In the genomic region with DNA sequence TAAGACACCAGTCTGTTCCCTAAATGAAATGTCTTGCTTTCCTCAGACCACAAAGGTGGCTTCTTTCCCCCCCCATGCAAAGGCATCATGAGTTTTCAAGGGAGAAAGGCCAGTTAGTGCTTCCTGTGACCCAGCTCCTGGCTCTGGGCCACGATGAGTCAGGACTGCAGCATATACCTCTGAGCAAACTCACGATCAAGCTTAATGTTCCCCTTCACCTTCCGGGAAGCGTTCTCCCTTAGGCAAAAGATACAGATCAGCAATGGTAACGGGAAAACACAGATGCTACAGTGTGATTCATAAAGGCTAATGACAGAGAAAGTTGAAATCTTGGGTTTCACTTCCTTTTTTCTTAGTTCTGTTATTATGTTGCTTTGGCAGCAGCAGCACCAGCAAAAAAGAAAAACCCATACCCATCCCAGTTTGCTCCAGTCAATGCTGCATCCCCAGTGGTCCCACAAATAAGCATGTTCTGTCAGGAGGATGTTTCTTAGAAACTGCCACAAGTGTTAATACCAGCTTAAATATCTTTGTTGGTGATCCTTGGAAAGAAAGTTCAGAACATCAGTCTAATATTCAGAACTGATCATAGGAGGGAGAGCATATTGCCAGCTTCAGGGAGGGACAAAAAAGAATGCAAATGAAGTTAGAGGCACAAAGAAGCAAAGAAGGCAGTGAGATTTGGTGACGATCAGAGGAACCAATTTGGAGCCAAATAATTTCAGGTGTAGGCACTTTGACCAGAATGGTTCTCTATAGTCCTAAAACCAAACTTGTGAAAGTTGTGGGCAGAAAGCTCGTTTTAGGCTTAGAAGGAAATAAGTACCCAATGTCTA, we compare ENCODE assay signal across 9 cellular contexts. TPM values are rescaled to one million over a fixed set of nuclear protein-coding genes. Genes with fewer than 3 reads are reported as not detected.
DNase-seq lines count a peak whose midpoint lies in the region; ATAC-seq and TF ChIP-seq lines count a peak whose summit lies in the region.
"Had no signal": no experiment of that assay in that cellular context is flagged by ENCODE, and none has a peak within 500 bp of the region (broad histone marks: within the 10 kb centered on the region; RNA-seq: fewer than 3 reads in every experiment).

No MANE protein-coding gene starts in this region.

- peaks cover 0 to 14% of the 10 kb centered on the region in 2 donors for H3K27me3 ChIP-seq in breast epithelium
- no peaks in the 10 kb centered on the region for H3K27me3 ChIP-seq in ovary

- POLR2A ChIA-PET in activated CD4-positive, alpha-beta T cell treated with anti-CD3 and anti-CD28 coated beads for 36 hours (lab: Charles Lee): no interaction called here
- POLR2A ChIA-PET in activated CD4-positive, alpha-beta T cell treated with anti-CD3 and anti-CD28 coated beads, Interleukin-2, amount 10 ng/mL, durations not matched to agents 7 days and 5 days (lab: Charles Lee): no interaction called here

- H3K4me1 ChIP-seq in breast epithelium (no peaks in the 10 kb centered on the region), ovary (ENCODE audit: insufficient read depth) (no peaks in the 10 kb centered on the region)

- CTCF ChIA-PET in activated CD4-positive, alpha-beta T cell treated with anti-CD3 and anti-CD28 coated beads for 36 hours (lab: Charles Lee): interaction anchor here (0.7 to 2.3 kb wide), 3 partner anchors 10 to 51 kb away, joined by 3 to 12 read pairs (median 3); no protein-coding TSS in a partner anchor
- CTCF ChIA-PET in activated CD4-positive, alpha-beta T cell treated with anti-CD3 and anti-CD28 coated beads, Interleukin-2, amount 10 ng/mL, durations not matched to agents 7 days and 5 days (lab: Charles Lee): interaction anchor here (0.6 to 2.4 kb wide), 3 partner anchors 11 to 233 kb away, joined by 3 to 9 read pairs (median 8); no protein-coding TSS in a partner anchor

- TF ChIP-seq CTCF in breast epithelium (IDR thresholded peaks at IDR 0.05): no peak
- TF ChIP-seq CTCF in ovary (IDR thresholded peaks at IDR 0.05): no peak

- H3K4me3 ChIP-seq in breast epithelium (no peak overlapping the region), ovary (no peak overlapping the region)

- H3K27ac ChIP-seq in breast epithelium (peak overlapping the region in 1 of 2 donors; percentile 34), ovary (no peak overlapping the region)

- intact Hi-C loops in activated CD4-positive, alpha-beta T cell treated with anti-CD3 and anti-CD28 coated beads for 36 hours (cut with DNase I, micrococcal nuclease): loop anchor here (2.0 kb wide), 1 partner anchor 51 kb away; no protein-coding TSS in a partner anchor
- intact Hi-C loops in breast epithelium (cut with DNase I; ENCODE audit: low total_unique reads): loop anchor here (10.0 kb wide), 1 partner anchor 49 kb away; no protein-coding TSS in a partner anchor
- intact Hi-C loops in ovary (cut with DNase I): no loop called here

- H3K27ac Mint-ChIP-seq in activated CD4-positive, alpha-beta T cell treated with anti-CD3 and anti-CD28 coated beads for 36 hours: peak overlapping the region; percentile 65
- H3K27ac Mint-ChIP-seq in activated CD4-positive, alpha-beta T cell treated with anti-CD3 and anti-CD28 coated beads, Interleukin-2, amount 10 ng/mL, durations not matched to agents 7 days and 5 days: no peak overlapping the region
- H3K27ac Mint-ChIP-seq: CD4-positive, alpha-beta T cell had no signal

- ATAC-seq in activated CD4-positive, alpha-beta T cell treated with anti-CD3 and anti-CD28 coated beads for 36 hours: peak; percentile 98
- ATAC-seq in HG02642 (IDR thresholded peaks at IDR 0.05; ENCODE audit: poor library complexity, unreplicated experiment): peak; percentile 97

- H3K9me3 ChIP-seq in breast epithelium: no peaks in the 10 kb centered on the region
- H3K9me3 ChIP-seq in ovary: no peaks in the 10 kb centered on the region

- no peak for TF ChIP-seq POLR2A in breast epithelium (IDR thresholded peaks at IDR 0.05)
- no peak for TF ChIP-seq POLR2A in ovary (IDR thresholded peaks at IDR 0.05)

- no peaks in the 10 kb centered on the region for H3K9me3 Mint-ChIP-seq in activated CD4-positive, alpha-beta T cell treated with anti-CD3 and anti-CD28 coated beads for 36 hours (ENCODE audit: low read depth)
- H3K9me3 Mint-ChIP-seq in activated CD4-positive, alpha-beta T cell treated with anti-CD3 and anti-CD28 coated beads, Interleukin-2, amount 10 ng/mL, durations not matched to agents 7 days and 5 days: no peaks in the 10 kb centered on the region
- H3K9me3 Mint-ChIP-seq: CD4-positive, alpha-beta T cell had no signal

- H3K4me3 Mint-ChIP-seq in activated CD4-positive, alpha-beta T cell treated with anti-CD3 and anti-CD28 coated beads for 36 hours: no peak overlapping the region
- no peak overlapping the region for H3K4me3 Mint-ChIP-seq in activated CD4-positive, alpha-beta T cell treated with anti-CD3 and anti-CD28 coated beads, Interleukin-2, amount 10 ng/mL, durations not matched to agents 7 days and 5 days
- H3K4me3 Mint-ChIP-seq: CD4-positive, alpha-beta T cell had no signal

- TF ChIP-seq EP300 in ovary (IDR thresholded peaks at IDR 0.05): no peak

- no peaks in the 10 kb centered on the region for H3K36me3 ChIP-seq in breast epithelium
- no peaks in the 10 kb centered on the region for H3K36me3 ChIP-seq in ovary

- peaks cover 29% of the 10 kb centered on the region for H3K36me3 Mint-ChIP-seq in activated CD4-positive, alpha-beta T cell treated with anti-CD3 and anti-CD28 coated beads for 36 hours (ENCODE audit: low read depth)
- no peaks in the 10 kb centered on the region for H3K36me3 Mint-ChIP-seq in activated CD4-positive, alpha-beta T cell treated with anti-CD3 and anti-CD28 coated beads, Interleukin-2, amount 10 ng/mL, durations not matched to agents 7 days and 5 days (ENCODE audit: low read depth)

- peaks cover 14% of the 10 kb centered on the region for H3K4me1 Mint-ChIP-seq in activated CD4-positive, alpha-beta T cell treated with anti-CD3 and anti-CD28 coated beads for 36 hours
- peaks cover 12% of the 10 kb centered on the region for H3K4me1 Mint-ChIP-seq in activated CD4-positive, alpha-beta T cell treated with anti-CD3 and anti-CD28 coated beads, Interleukin-2, amount 10 ng/mL, durations not matched to agents 7 days and 5 days

- DNase-seq in activated CD4-positive, alpha-beta T cell treated with anti-CD3 and anti-CD28 coated beads for 36 hours: peak; percentile 75
- no peak for DNase-seq in activated CD4-positive, alpha-beta T cell treated with anti-CD3 and anti-CD28 coated beads, Interleukin-2, amount 10 ng/mL, durations not matched to agents 7 days and 5 days
- DNase-seq in NCI-H460 (ENCODE audit: extremely low read depth, low read depth): peak; percentile 52
- DNase-seq in breast epithelium (ENCODE audit: low spot score in 2 of 2): peak; percentile 48 to 56
- DNase-seq in ovary: peak; percentile 18 to 53 (median 30)
- DNase-seq in effector CD4-positive, alpha-beta T cell: no peak
- no peak for DNase-seq in effector CD8-positive, alpha-beta T cell (lab: John Stamatoyannopoulos, UW)

- no peaks in the 10 kb centered on the region for H3K27me3 Mint-ChIP-seq in activated CD4-positive, alpha-beta T cell treated with anti-CD3 and anti-CD28 coated beads for 36 hours
- no peaks in the 10 kb centered on the region for H3K27me3 Mint-ChIP-seq in activated CD4-positive, alpha-beta T cell treated with anti-CD3 and anti-CD28 coated beads, Interleukin-2, amount 10 ng/mL, durations not matched to agents 7 days and 5 days
- H3K27me3 Mint-ChIP-seq: CD4-positive, alpha-beta T cell had no signal

- WGBS in ovary, 3 donors: 52 to 59% (median 54%) methylated on average over 7 of the region's 7 CpGs

RNA-seq across cellular contexts. Expression of a gene that starts 41.2 kb away (rescaled TPM):
- 1 to 10 TPM; 1.7 to 1.9 TPM for total RNA-seq in activated CD4-positive, alpha-beta T cell treated with anti-CD3 and anti-CD28 coated beads for 36 hours
- under 1 TPM; 0.29 to 0.35 TPM for total RNA-seq in activated CD4-positive, alpha-beta T cell treated with anti-CD3 and anti-CD28 coated beads, Interleukin-2, amount 10 ng/mL, durations not matched to agents 7 days and 5 days
- total RNA-seq in NCI-H460 (2014; rRNA removed; shearing (Covaris generic)): 9.1 and 11.8 TPM in 2 replicates
- 1.8 and 5.6 TPM in 2 replicates for polyA plus RNA-seq in NCI-H460 (2014; cell fraction: nucleus; rRNA removed)
- total RNA-seq in breast epithelium: 10 to 100 TPM; 13.6 to 16.0 (median 15.1) TPM
- total RNA-seq in ovary: 10 to 100 TPM in 1 of 7 donors, 1 to 10 TPM in 6; 2.5 to 10.5 (median 5.2) TPM
- polyA plus RNA-seq in ovary: 1 to 10 TPM; 1.1 to 2.8 TPM

RNA-seq across cellular contexts. Expression of a gene that starts 57.2 kb away (rescaled TPM):
- total RNA-seq in activated CD4-positive, alpha-beta T cell treated with anti-CD3 and anti-CD28 coated beads for 36 hours: not detected
- total RNA-seq in activated CD4-positive, alpha-beta T cell treated with anti-CD3 and anti-CD28 coated beads, Interleukin-2, amount 10 ng/mL, durations not matched to agents 7 days and 5 days: not detected
- total RNA-seq in NCI-H460 (2014; rRNA removed; shearing (Covaris generic)): not detected in 2 replicates
- not detected in 2 replicates for polyA plus RNA-seq in NCI-H460 (2014; cell fraction: nucleus; rRNA removed)
- total RNA-seq in breast epithelium (not detected), ovary (not detected)
- polyA plus RNA-seq in ovary: not detected
- total RNA-seq: CD4-positive, alpha-beta T cell had no signal

Comparison
In these comparisons a context has a peak if more than half of its experiments do, and no peak if none do; other contexts are left out.
1. DNase-seq: peak in activated CD4-positive, alpha-beta T cell treated with anti-CD3 and anti-CD28 coated beads for 36 hours (single experiment), NCI-H460 (single experiment), breast epithelium (2 of 2) and ovary (5 of 5); none in activated CD4-positive, alpha-beta T cell treated with anti-CD3 and anti-CD28 coated beads, Interleukin-2, amount 10 ng/mL, durations not matched to agents 7 days and 5 days (single experiment), effector CD4-positive, alpha-beta T cell (single experiment) and effector CD8-positive, alpha-beta T cell (single experiment).
2. intact Hi-C loops: an anchor here in activated CD4-positive, alpha-beta T cell treated with anti-CD3 and anti-CD28 coated beads for 36 hours (2.0 kb wide) and breast epithelium (10.0 kb wide); none called in ovary.